ENCODE assay signal across 8 cellular contexts in genomic region chr16:20262248-20262647, GRCh38.
"Had no signal": no experiment of that assay in that cellular context is flagged by ENCODE, and none has a peak within 500 bp of the region (broad histone marks: within the 10 kb centered on the region; RNA-seq: fewer than 3 reads in every experiment).

No MANE protein-coding gene starts in this region.

- DNase-seq: GDM1, GF-D8 had no signal

- H3K4me3 ChIP-seq: GM12878 had no signal

- FAIRE-seq: G401.6, GM12878, GM12891, GM12892, GM18507, GM19239 had no signal

- ATAC-seq: GM12878 had no signal
